Comparison of ENCODE assay signal across 1 cellular context in genomic region chr4:4880492-4880891, GRCh38.
TF ChIP-seq lines count a peak whose summit lies in the region.

No MANE protein-coding gene starts in this region.

TF ChIP-seq in H1, 55 proteins besides CTCF, POLR2A, EP300 and RAD21:
- TF ChIP-seq SP2 (IDR thresholded peaks at IDR 0.05; ENCODE audit: low read length) (no peak), JUND (IDR thresholded peaks at IDR 0.05; ENCODE audit: low read length) (no peak), ZNF274 (IDR thresholded peaks at IDR 0.05; ENCODE audit: borderline replicate concordance, extremely low read depth, low read length) (no peak), NANOG (IDR thresholded peaks at IDR 0.05; ENCODE audit: insufficient read depth, low read depth, low read length, poor library complexity, severe bottlenecking) (no peak), EGR1 (IDR thresholded peaks at IDR 0.05; ENCODE audit: borderline replicate concordance, low read depth, low read length) (no peak), CREB1 (IDR thresholded peaks at IDR 0.05) (no peak), BRCA1 (IDR thresholded peaks at IDR 0.05; ENCODE audit: low read depth, low read length) (no peak), SAP30 (IDR thresholded peaks at IDR 0.05; ENCODE audit: insufficient read depth, insufficient replicate concordance, low read length) (no peak), SP4 (IDR thresholded peaks at IDR 0.05; ENCODE audit: low read length) (no peak)
TF ChIP-seq in H1: peak in this region for 0.
